Comparison of ENCODE assay signal across 1 cellular context in the genomic region with DNA sequence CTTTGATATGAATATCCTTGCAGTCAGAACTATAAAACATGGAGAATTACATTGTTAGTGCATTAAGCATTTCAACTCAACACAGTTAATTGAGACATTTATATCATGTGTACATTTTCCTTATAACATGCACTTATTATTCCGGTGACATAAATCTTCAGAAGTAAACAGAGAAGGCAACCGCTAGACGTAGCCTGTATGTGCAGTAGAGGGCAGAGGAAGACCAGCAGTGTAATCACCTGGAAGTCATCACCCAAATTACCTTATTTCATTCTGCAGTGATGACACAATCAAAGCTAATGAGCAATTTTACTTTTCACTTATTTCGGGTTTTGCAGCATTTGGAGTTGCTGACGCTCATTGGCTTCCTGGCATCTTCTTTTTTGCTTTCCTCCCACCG.
TF ChIP-seq lines count a peak whose summit lies in the region.

No MANE protein-coding gene starts in this region.

TF ChIP-seq in H1, 55 proteins besides CTCF, POLR2A, EP300 and RAD21 (continued from another document):
- TF ChIP-seq, protein P1, sequence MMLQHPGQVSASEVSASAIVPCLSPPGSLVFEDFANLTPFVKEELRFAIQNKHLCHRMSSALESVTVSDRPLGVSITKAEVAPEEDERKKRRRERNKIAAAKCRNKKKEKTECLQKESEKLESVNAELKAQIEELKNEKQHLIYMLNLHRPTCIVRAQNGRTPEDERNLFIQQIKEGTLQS (IDR thresholded peaks at IDR 0.05; ENCODE audit: insufficient read depth, low read depth, low read length) = no peak
- TF ChIP-seq KDM5A (IDR thresholded peaks at IDR 0.05; ENCODE audit: low read length) (no peak), ASH2L (IDR thresholded peaks at IDR 0.05; ENCODE audit: low read length) (no peak)
- TF ChIP-seq, protein P2, sequence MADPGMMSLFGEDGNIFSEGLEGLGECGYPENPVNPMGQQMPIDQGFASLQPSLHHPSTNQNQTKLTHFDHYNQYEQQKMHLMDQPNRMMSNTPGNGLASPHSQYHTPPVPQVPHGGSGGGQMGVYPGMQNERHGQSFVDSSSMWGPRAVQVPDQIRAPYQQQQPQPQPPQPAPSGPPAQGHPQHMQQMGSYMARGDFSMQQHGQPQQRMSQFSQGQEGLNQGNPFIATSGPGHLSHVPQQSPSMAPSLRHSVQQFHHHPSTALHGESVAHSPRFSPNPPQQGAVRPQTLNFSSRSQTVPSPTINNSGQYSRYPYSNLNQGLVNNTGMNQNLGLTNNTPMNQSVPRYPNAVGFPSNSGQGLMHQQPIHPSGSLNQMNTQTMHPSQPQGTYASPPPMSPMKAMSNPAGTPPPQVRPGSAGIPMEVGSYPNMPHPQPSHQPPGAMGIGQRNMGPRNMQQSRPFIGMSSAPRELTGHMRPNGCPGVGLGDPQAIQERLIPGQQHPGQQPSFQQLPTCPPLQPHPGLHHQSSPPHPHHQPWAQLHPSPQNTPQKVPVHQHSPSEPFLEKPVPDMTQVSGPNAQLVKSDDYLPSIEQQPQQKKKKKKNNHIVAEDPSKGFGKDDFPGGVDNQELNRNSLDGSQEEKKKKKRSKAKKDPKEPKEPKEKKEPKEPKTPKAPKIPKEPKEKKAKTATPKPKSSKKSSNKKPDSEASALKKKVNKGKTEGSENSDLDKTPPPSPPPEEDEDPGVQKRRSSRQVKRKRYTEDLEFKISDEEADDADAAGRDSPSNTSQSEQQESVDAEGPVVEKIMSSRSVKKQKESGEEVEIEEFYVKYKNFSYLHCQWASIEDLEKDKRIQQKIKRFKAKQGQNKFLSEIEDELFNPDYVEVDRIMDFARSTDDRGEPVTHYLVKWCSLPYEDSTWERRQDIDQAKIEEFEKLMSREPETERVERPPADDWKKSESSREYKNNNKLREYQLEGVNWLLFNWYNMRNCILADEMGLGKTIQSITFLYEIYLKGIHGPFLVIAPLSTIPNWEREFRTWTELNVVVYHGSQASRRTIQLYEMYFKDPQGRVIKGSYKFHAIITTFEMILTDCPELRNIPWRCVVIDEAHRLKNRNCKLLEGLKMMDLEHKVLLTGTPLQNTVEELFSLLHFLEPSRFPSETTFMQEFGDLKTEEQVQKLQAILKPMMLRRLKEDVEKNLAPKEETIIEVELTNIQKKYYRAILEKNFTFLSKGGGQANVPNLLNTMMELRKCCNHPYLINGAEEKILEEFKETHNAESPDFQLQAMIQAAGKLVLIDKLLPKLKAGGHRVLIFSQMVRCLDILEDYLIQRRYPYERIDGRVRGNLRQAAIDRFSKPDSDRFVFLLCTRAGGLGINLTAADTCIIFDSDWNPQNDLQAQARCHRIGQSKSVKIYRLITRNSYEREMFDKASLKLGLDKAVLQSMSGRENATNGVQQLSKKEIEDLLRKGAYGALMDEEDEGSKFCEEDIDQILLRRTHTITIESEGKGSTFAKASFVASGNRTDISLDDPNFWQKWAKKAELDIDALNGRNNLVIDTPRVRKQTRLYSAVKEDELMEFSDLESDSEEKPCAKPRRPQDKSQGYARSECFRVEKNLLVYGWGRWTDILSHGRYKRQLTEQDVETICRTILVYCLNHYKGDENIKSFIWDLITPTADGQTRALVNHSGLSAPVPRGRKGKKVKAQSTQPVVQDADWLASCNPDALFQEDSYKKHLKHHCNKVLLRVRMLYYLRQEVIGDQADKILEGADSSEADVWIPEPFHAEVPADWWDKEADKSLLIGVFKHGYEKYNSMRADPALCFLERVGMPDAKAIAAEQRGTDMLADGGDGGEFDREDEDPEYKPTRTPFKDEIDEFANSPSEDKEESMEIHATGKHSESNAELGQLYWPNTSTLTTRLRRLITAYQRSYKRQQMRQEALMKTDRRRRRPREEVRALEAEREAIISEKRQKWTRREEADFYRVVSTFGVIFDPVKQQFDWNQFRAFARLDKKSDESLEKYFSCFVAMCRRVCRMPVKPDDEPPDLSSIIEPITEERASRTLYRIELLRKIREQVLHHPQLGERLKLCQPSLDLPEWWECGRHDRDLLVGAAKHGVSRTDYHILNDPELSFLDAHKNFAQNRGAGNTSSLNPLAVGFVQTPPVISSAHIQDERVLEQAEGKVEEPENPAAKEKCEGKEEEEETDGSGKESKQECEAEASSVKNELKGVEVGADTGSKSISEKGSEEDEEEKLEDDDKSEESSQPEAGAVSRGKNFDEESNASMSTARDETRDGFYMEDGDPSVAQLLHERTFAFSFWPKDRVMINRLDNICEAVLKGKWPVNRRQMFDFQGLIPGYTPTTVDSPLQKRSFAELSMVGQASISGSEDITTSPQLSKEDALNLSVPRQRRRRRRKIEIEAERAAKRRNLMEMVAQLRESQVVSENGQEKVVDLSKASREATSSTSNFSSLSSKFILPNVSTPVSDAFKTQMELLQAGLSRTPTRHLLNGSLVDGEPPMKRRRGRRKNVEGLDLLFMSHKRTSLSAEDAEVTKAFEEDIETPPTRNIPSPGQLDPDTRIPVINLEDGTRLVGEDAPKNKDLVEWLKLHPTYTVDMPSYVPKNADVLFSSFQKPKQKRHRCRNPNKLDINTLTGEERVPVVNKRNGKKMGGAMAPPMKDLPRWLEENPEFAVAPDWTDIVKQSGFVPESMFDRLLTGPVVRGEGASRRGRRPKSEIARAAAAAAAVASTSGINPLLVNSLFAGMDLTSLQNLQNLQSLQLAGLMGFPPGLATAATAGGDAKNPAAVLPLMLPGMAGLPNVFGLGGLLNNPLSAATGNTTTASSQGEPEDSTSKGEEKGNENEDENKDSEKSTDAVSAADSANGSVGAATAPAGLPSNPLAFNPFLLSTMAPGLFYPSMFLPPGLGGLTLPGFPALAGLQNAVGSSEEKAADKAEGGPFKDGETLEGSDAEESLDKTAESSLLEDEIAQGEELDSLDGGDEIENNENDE (IDR thresholded peaks at IDR 0.05; ENCODE audit: insufficient replicate concordance, low read length) = no peak
